In genomic region chr19:45368127-45368526, GRCh38 we compare ENCODE assay signal across 18 cellular contexts. TPM values are rescaled to one million over a fixed set of nuclear protein-coding genes. Genes with fewer than 3 reads are reported as not detected.
DNase-seq lines count a peak whose midpoint lies in the region; TF ChIP-seq lines count a peak whose summit lies in the region.
"Had no signal": no experiment of that assay in that cellular context is flagged by ENCODE, and none has a peak within 500 bp of the region (broad histone marks: within the 10 kb centered on the region; RNA-seq: fewer than 3 reads in every experiment).

No MANE protein-coding gene starts in this region.

- H3K36me3 Mint-ChIP-seq in activated CD4-positive, alpha-beta T cell treated with anti-CD3 and anti-CD28 coated beads, Interleukin-2, amount 10 ng/mL, durations not matched to agents 7 days and 5 days (ENCODE audit: low read depth), result peaks cover 4% of the 10 kb centered on the region
- H3K36me3 Mint-ChIP-seq in brain, result peaks cover 25% of the 10 kb centered on the region
- H3K36me3 Mint-ChIP-seq: CD4-positive, alpha-beta memory T cell had no signal

- no peaks in the 10 kb centered on the region for H3K27me3 ChIP-seq in skeletal muscle satellite cell (ENCODE audit: control insufficient read depth, insufficient read depth, low read length)
- H3K27me3 ChIP-seq: ovary, SJCRH30 had no signal

- DNase-seq in activated CD4-positive, alpha-beta T cell treated with anti-CD3 and anti-CD28 coated beads, Interleukin-2, amount 10 ng/mL, durations not matched to agents 7 days and 5 days, result no peak
- no peak for DNase-seq in activated CD4-positive, alpha-beta T cell treated with anti-CD3 and anti-CD28 coated beads for 4 hours
- DNase-seq in GF-D8 (lab: John Stamatoyannopoulos, UW) (no peak), NCI-H1048 (lab: John Stamatoyannopoulos, UW) (no peak)
- DNase-seq: activated CD8-positive, alpha-beta memory T cell treated with anti-CD3 and anti-CD28 coated beads, Interleukin-2, amount 50 U/mL, for 4 hours; activated naive CD4-positive, alpha-beta T cell treated with Interleukin-2 at 50 U/mL for 16 hours; CD4-positive, alpha-beta memory T cell; left cardiac atrium; midbrain; NCI-H2029 treated with DMSO at 0.1 percent for 48 hours; NCI-H524; OCI-M1; ovary; SJCRH30; stimulated activated CD4-positive, alpha-beta T cell treated with anti-CD3 and anti-CD28 coated beads, Interleukin-2, amount 100 ng/mL, for 24 hours had no signal

- H3K4me1 ChIP-seq in skeletal muscle satellite cell (ENCODE audit: control insufficient read depth, insufficient read depth, low read length), result peaks cover 19% of the 10 kb centered on the region
- H3K4me1 ChIP-seq: SJCRH30 had no signal

- POLR2A ChIA-PET in activated CD4-positive, alpha-beta T cell treated with anti-CD3 and anti-CD28 coated beads, Interleukin-2, amount 10 ng/mL, durations not matched to agents 7 days and 5 days (lab: Charles Lee), result no interaction called here

- H3K9me3 ChIP-seq in skeletal muscle satellite cell (replicated peaks; ENCODE audit: low read length), result no peaks in the 10 kb centered on the region
- H3K9me3 ChIP-seq: ovary, SJCRH30 had no signal

- TF ChIP-seq CTCF in brain (conservative IDR thresholded peaks at IDR 0.05), result no peak

- no peak overlapping the region for H3K4me3 ChIP-seq in skeletal muscle satellite cell (ENCODE audit: low read length)
- H3K4me3 ChIP-seq: ovary, SJCRH30 had no signal

- H3K27ac Mint-ChIP-seq in activated CD4-positive, alpha-beta T cell treated with anti-CD3 and anti-CD28 coated beads, Interleukin-2, amount 10 ng/mL, durations not matched to agents 7 days and 5 days, result no peak overlapping the region
- peak overlapping the region in 1 of 5 experiments; percentile 2 for H3K27ac Mint-ChIP-seq in brain

- H3K9ac ChIP-seq in skeletal muscle satellite cell (ENCODE audit: low read depth, low read length), result no peak overlapping the region

- no peaks in the 10 kb centered on the region for H3K27me3 Mint-ChIP-seq in activated CD4-positive, alpha-beta T cell treated with anti-CD3 and anti-CD28 coated beads, Interleukin-2, amount 10 ng/mL, durations not matched to agents 7 days and 5 days
- H3K27me3 Mint-ChIP-seq in brain, result no peaks in the 10 kb centered on the region
- H3K27me3 Mint-ChIP-seq: CD4-positive, alpha-beta memory T cell had no signal

- CTCF ChIA-PET in activated CD4-positive, alpha-beta T cell treated with anti-CD3 and anti-CD28 coated beads, Interleukin-2, amount 10 ng/mL, durations not matched to agents 7 days and 5 days (lab: Charles Lee), result interaction anchor here (0.9 kb wide), 2 partner anchors 26 to 29 kb away, joined by 3 to 4 read pairs; no protein-coding TSS in a partner anchor

- no peaks in the 10 kb centered on the region for H3K9me3 Mint-ChIP-seq in activated CD4-positive, alpha-beta T cell treated with anti-CD3 and anti-CD28 coated beads, Interleukin-2, amount 10 ng/mL, durations not matched to agents 7 days and 5 days
- no peaks in the 10 kb centered on the region for H3K9me3 Mint-ChIP-seq in brain

- peak overlapping the region; percentile 88 for H3K4me2 ChIP-seq in skeletal muscle satellite cell (ENCODE audit: low read length)

- peaks cover 21% of the 10 kb centered on the region for H3K4me1 Mint-ChIP-seq in activated CD4-positive, alpha-beta T cell treated with anti-CD3 and anti-CD28 coated beads, Interleukin-2, amount 10 ng/mL, durations not matched to agents 7 days and 5 days
- peaks cover 29% of the 10 kb centered on the region for H3K4me1 Mint-ChIP-seq in brain

- peak overlapping the region; percentile 29 for H3K4me3 Mint-ChIP-seq in activated CD4-positive, alpha-beta T cell treated with anti-CD3 and anti-CD28 coated beads, Interleukin-2, amount 10 ng/mL, durations not matched to agents 7 days and 5 days
- peak overlapping the region; percentile 36 to 91 (median 60) for H3K4me3 Mint-ChIP-seq in brain

- peaks cover 29% of the 10 kb centered on the region for H3K36me3 ChIP-seq in skeletal muscle satellite cell (ENCODE audit: insufficient read depth, low read length)
- H3K36me3 ChIP-seq: ovary had no signal

RNA-seq across cellular contexts. Expression of gene ERCC2, which starts 2.2 kb away (rescaled TPM):
- 10 to 100 TPM; 17.3 to 21.4 TPM for total RNA-seq in activated CD4-positive, alpha-beta T cell treated with anti-CD3 and anti-CD28 coated beads, Interleukin-2, amount 10 ng/mL, durations not matched to agents 7 days and 5 days
- 34.8 TPM for polyA plus RNA-seq in brain (ENCODE audit: insufficient read depth, low read depth, low replicate concordance)
- total RNA-seq in skeletal muscle satellite cell (2012; rRNA removed), result 40.1 and 54.0 TPM in 2 replicates

RNA-seq across cellular contexts. Expression of gene KLC3, which starts 27.6 kb away (rescaled TPM):
- total RNA-seq in activated CD4-positive, alpha-beta T cell treated with anti-CD3 and anti-CD28 coated beads, Interleukin-2, amount 10 ng/mL, durations not matched to agents 7 days and 5 days, result not detected
- polyA plus RNA-seq in brain (ENCODE audit: insufficient read depth, low read depth, low replicate concordance), result 2.0 TPM
- total RNA-seq in skeletal muscle satellite cell (2012; rRNA removed), result under 0.01 TPM in 1 of 2 replicates, not detected in the other
- total RNA-seq: CD4-positive, alpha-beta memory T cell; H4; SJCRH30 had no signal
- polyA plus RNA-seq: CD4-positive, alpha-beta memory T cell had no signal

RNA-seq across cellular contexts. Expression of gene PPP1R13L, which starts 36.7 kb away (rescaled TPM):
- total RNA-seq in activated CD4-positive, alpha-beta T cell treated with anti-CD3 and anti-CD28 coated beads, Interleukin-2, amount 10 ng/mL, durations not matched to agents 7 days and 5 days, result 10 to 100 TPM; 15.5 to 17.7 TPM
- polyA plus RNA-seq in brain (ENCODE audit: insufficient read depth, low read depth, low replicate concordance), result 14.8 TPM
- total RNA-seq in skeletal muscle satellite cell (2012; rRNA removed), result 0.25 and 0.66 TPM in 2 replicates

RNA-seq across cellular contexts. Expression of gene POLR1G, which starts 38.3 kb away (rescaled TPM):
- 1 to 10 TPM; 7.0 to 7.4 TPM for total RNA-seq in activated CD4-positive, alpha-beta T cell treated with anti-CD3 and anti-CD28 coated beads, Interleukin-2, amount 10 ng/mL, durations not matched to agents 7 days and 5 days
- polyA plus RNA-seq in brain (ENCODE audit: insufficient read depth, low read depth, low replicate concordance), result 4.9 TPM
- total RNA-seq in skeletal muscle satellite cell (2012; rRNA removed), result 11.9 and 16.6 TPM in 2 replicates

RNA-seq across cellular contexts. Expression of gene CKM, which starts 45.5 kb away (rescaled TPM):
- not detected for total RNA-seq in activated CD4-positive, alpha-beta T cell treated with anti-CD3 and anti-CD28 coated beads, Interleukin-2, amount 10 ng/mL, durations not matched to agents 7 days and 5 days
- polyA plus RNA-seq in brain (ENCODE audit: insufficient read depth, low read depth, low replicate concordance), result 6.1 TPM
- 0.25 and 7.4 TPM in 2 replicates for total RNA-seq in skeletal muscle satellite cell (2012; rRNA removed)
- total RNA-seq: CD4-positive, alpha-beta memory T cell; H4 had no signal
- polyA plus RNA-seq: CD4-positive, alpha-beta memory T cell had no signal
